In genomic region chr10:52007091-52007490, GRCh38 we compare ENCODE assay signal across 17 cellular contexts.
"Had no signal": no experiment of that assay in that cellular context is flagged by ENCODE, and none has a peak within 500 bp of the region (broad histone marks: within the 10 kb centered on the region; RNA-seq: fewer than 3 reads in every experiment).

No MANE protein-coding gene starts in this region.

- H3K36me3 ChIP-seq: stomach, suprapubic skin, thoracic aorta, thyroid gland, tibial artery, tibial nerve, transverse colon, upper lobe of left lung, upper lobe of right lung, uterus, vagina had no signal

- H3K4me1 ChIP-seq: stomach, suprapubic skin, testis, thyroid gland, tibial nerve, upper lobe of left lung, upper lobe of right lung, vagina had no signal

- H3K4me3 ChIP-seq: stomach, suprapubic skin, testis, thoracic aorta, thyroid gland, tibial artery, tibial nerve, transverse colon, upper lobe of left lung, upper lobe of right lung, uterus, vagina had no signal

- ATAC-seq: stimulated activated effector memory CD8-positive, alpha-beta T cell treated with anti-CD3 and anti-CD28 coated beads, Interleukin-12 subunit alpha, Interleukin-12 subunit beta, amount 100 ng/mL, for 72 hours; stimulated activated memory B cell treated with anti-CD40 and anti-IgM and Interleukin-4, amounts not matched to agents 10 μg/mL and 1 μg/mL and 100 μg/mL, for 72 hours; stimulated activated naive B cell treated with anti-CD40 and anti-IgM and Interleukin-4, amounts not matched to agents 10 μg/mL and 1 μg/mL and 100 μg/mL, for 72 hours; stimulated activated naive CD8-positive, alpha-beta T cell treated with anti-CD3 and anti-CD28 coated beads, Interleukin-15, amount 100 ng/mL, for 72 hours; stimulated activated naive CD8-positive, alpha-beta T cell treated with anti-CD3 and anti-CD28 coated beads, Interleukin-15, Interleukin-2, amounts not matched to agents 100 U/mL and 50 U/mL, for 24 hours; upper lobe of right lung had no signal

- H3K9me3 ChIP-seq: suprapubic skin, testis, thoracic aorta, thyroid gland, tibial artery, upper lobe of left lung, upper lobe of right lung, uterus, vagina had no signal

- H3K27ac ChIP-seq: stomach, suprapubic skin, testis, thoracic aorta, thyroid gland, tibial artery, tibial nerve, transverse colon, upper lobe of left lung, upper lobe of right lung, uterus, vagina had no signal
